Comparison of ENCODE assay signal across 1 cellular context in the genomic region with DNA sequence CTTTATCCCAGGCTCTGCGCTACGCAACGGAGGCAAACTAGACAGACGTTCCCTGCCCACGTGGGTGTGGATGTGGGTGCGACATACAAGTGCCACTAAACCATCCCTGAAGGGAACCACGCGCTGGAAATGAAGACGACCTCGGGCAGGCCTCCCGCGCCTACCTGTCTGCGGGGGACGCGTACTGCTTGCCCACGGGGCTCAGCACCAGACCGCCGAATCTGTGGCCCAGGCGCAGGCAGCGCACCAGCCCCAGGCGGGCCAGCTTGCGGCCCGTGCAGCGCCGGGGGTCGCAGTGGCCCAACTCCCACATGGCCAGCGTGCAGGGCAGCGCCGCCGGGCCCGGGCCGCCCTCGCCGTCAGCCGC.
TF ChIP-seq lines count a peak whose summit lies in the region.

No MANE protein-coding gene starts in this region.

TF ChIP-seq in GM23338, 12 proteins besides CTCF, POLR2A, EP300 and RAD21 (continued from another document):
- TF ChIP-seq, protein P1, sequence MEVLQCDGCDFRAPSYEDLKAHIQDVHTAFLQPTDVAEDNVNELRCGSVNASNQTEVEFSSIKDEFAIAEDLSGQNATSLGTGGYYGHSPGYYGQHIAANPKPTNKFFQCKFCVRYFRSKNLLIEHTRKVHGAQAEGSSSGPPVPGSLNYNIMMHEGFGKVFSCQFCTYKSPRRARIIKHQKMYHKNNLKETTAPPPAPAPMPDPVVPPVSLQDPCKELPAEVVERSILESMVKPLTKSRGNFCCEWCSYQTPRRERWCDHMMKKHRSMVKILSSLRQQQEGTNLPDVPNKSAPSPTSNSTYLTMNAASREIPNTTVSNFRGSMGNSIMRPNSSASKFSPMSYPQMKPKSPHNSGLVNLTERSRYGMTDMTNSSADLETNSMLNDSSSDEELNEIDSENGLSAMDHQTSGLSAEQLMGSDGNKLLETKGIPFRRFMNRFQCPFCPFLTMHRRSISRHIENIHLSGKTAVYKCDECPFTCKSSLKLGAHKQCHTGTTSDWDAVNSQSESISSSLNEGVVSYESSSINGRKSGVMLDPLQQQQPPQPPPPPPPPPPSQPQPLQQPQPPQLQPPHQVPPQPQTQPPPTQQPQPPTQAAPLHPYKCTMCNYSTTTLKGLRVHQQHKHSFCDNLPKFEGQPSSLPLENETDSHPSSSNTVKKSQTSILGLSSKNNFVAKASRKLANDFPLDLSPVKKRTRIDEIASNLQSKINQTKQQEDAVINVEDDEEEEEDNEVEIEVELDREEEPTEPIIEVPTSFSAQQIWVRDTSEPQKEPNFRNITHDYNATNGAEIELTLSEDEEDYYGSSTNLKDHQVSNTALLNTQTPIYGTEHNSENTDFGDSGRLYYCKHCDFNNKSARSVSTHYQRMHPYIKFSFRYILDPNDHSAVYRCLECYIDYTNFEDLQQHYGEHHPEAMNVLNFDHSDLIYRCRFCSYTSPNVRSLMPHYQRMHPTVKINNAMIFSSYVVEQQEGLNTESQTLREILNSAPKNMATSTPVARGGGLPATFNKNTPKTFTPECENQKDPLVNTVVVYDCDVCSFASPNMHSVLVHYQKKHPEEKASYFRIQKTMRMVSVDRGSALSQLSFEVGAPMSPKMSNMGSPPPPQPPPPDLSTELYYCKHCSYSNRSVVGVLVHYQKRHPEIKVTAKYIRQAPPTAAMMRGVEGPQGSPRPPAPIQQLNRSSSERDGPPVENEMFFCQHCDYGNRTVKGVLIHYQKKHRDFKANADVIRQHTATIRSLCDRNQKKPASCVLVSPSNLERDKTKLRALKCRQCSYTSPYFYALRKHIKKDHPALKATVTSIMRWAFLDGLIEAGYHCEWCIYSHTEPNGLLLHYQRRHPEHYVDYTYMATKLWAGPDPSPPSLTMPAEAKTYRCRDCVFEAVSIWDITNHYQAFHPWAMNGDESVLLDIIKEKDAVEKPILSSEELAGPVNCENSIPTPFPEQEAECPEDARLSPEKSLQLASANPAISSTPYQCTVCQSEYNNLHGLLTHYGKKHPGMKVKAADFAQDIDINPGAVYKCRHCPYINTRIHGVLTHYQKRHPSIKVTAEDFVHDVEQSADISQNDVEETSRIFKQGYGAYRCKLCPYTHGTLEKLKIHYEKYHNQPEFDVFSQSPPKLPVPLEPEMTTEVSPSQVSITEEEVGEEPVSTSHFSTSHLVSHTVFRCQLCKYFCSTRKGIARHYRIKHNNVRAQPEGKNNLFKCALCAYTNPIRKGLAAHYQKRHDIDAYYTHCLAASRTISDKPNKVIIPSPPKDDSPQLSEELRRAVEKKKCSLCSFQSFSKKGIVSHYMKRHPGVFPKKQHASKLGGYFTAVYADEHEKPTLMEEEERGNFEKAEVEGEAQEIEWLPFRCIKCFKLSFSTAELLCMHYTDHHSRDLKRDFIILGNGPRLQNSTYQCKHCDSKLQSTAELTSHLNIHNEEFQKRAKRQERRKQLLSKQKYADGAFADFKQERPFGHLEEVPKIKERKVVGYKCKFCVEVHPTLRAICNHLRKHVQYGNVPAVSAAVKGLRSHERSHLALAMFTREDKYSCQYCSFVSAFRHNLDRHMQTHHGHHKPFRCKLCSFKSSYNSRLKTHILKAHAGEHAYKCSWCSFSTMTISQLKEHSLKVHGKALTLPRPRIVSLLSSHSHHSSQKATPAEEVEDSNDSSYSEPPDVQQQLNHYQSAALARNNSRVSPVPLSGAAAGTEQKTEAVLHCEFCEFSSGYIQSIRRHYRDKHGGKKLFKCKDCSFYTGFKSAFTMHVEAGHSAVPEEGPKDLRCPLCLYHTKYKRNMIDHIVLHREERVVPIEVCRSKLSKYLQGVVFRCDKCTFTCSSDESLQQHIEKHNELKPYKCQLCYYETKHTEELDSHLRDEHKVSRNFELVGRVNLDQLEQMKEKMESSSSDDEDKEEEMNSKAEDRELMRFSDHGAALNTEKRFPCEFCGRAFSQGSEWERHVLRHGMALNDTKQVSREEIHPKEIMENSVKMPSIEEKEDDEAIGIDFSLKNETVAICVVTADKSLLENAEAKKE (CRISPR knock-in tag; IDR thresholded peaks at IDR 0.05) = no peak
- TF ChIP-seq, protein P2, sequence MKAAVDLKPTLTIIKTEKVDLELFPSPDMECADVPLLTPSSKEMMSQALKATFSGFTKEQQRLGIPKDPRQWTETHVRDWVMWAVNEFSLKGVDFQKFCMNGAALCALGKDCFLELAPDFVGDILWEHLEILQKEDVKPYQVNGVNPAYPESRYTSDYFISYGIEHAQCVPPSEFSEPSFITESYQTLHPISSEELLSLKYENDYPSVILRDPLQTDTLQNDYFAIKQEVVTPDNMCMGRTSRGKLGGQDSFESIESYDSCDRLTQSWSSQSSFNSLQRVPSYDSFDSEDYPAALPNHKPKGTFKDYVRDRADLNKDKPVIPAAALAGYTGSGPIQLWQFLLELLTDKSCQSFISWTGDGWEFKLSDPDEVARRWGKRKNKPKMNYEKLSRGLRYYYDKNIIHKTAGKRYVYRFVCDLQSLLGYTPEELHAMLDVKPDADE (IDR thresholded peaks at IDR 0.05) = no peak
- TF ChIP-seq EZH2 (IDR thresholded peaks at IDR 0.05; ENCODE audit: low read depth, unreplicated experiment) = no peak
- TF ChIP-seq ZNF114 (CRISPR knock-in tag; IDR thresholded peaks at IDR 0.05) = no peak
- TF ChIP-seq NANOG (IDR thresholded peaks at IDR 0.05; ENCODE audit: borderline replicate concordance) = no peak
- TF ChIP-seq POLR2AphosphoS5 (IDR thresholded peaks at IDR 0.05; ENCODE audit: low read depth) = no peak
- no peak for TF ChIP-seq STAT1 (IDR thresholded peaks at IDR 0.05; ENCODE audit: unreplicated experiment)
- no peak for TF ChIP-seq ZNF331 (CRISPR knock-in tag; IDR thresholded peaks at IDR 0.05; ENCODE audit: low read depth)
- no peak for TF ChIP-seq CREB1 (CRISPR knock-in tag; IDR thresholded peaks at IDR 0.05; ENCODE audit: low read depth)
- TF ChIP-seq EZH2phosphoT487 (IDR thresholded peaks at IDR 0.05; ENCODE audit: unreplicated experiment) = no peak
TF ChIP-seq in GM23338: peak in this region for 0.
